ENCODE assay signal across 8 cellular contexts in genomic region chrX:46376246-46376885, GRCh38.
DNase-seq lines count a peak whose midpoint lies in the region; ATAC-seq, FAIRE-seq and TF ChIP-seq lines count a peak whose summit lies in the region.

No MANE protein-coding gene starts in this region.

- DNase-seq in EL = peak; percentile 48
- peak; percentile 62 for DNase-seq in Jurkat, Clone E6-1 (ENCODE audit: low read depth, low spot score)
- peak; percentile 27 for DNase-seq in neuronal stem cell (ENCODE audit: low spot score)
- DNase-seq in vagina (ENCODE audit: extremely low spot score in 2 of 2) = no peak

- H3K18ac ChIP-seq in neuronal stem cell (ENCODE audit: low read length) = no peak overlapping the region

- H3K4ac ChIP-seq in neuronal stem cell (ENCODE audit: low read length) = no peak overlapping the region

- H2AFZ ChIP-seq in neuronal stem cell (ENCODE audit: low read length) = no peak overlapping the region

- no peak overlapping the region for H2AK5ac ChIP-seq in neuronal stem cell (ENCODE audit: low read depth, low read length)

- no peaks in the 10 kb centered on the region for H3K36me3 ChIP-seq in neuronal stem cell (replicated peaks in 1 of 2; ENCODE audit: control insufficient read depth in 2 of 2, insufficient read depth in 2 of 2, low read length in 2 of 2)
- no peaks in the 10 kb centered on the region for H3K36me3 ChIP-seq in vagina

- H3K14ac ChIP-seq in neuronal stem cell (ENCODE audit: low read length) = no peak overlapping the region

- no peak overlapping the region for H3K9ac ChIP-seq in neuronal stem cell (ENCODE audit: low read depth, low read length, poor library complexity)

- H3K4me3 ChIP-seq in Jurkat, Clone E6-1 (ENCODE audit: low read length) = no peak overlapping the region
- H3K4me3 ChIP-seq in neuronal stem cell (ENCODE audit: low read length in 2 of 2) = no peak overlapping the region
- no peak overlapping the region for H3K4me3 ChIP-seq in vagina

- no peak for ATAC-seq in HG02970 (IDR thresholded peaks at IDR 0.05; ENCODE audit: low FRiP score, unreplicated experiment)
- ATAC-seq in HG03378 (IDR thresholded peaks at IDR 0.05; ENCODE audit: unreplicated experiment) = no peak

- H3K4me2 ChIP-seq in neuronal stem cell (ENCODE audit: insufficient read depth, low read length, poor library complexity, severe bottlenecking) = no peak overlapping the region

- no peaks in the 10 kb centered on the region for H3K79me1 ChIP-seq in neuronal stem cell (ENCODE audit: low read depth, low read length)

- H3K9me3 ChIP-seq in neuronal stem cell (replicated peaks in 1 of 2; ENCODE audit: control insufficient read depth in 2 of 2, insufficient read depth in 1 of 2, low read depth in 1 of 2, low read length in 2 of 2) (no peaks in the 10 kb centered on the region), vagina (no peaks in the 10 kb centered on the region)

- H3K23ac ChIP-seq in neuronal stem cell (ENCODE audit: low read depth, low read length, poor library complexity) = no peak overlapping the region

- no peak overlapping the region for H2BK15ac ChIP-seq in neuronal stem cell (ENCODE audit: low read length)

- WGBS in neuronal stem cell (ENCODE audit: extremely low coverage in 2 of 2, insufficient read length in 2 of 2, insufficient replicate concordance in 1 of 2), 2 donors = no CpG with 5 or more reads among the region's 4 CpGs

- no peaks in the 10 kb centered on the region for H3K27me3 ChIP-seq in neuronal stem cell (ENCODE audit: control insufficient read depth in 3 of 3, insufficient read depth in 3 of 3, low read depth in 1 of 3, low read length in 3 of 3)
- no peaks in the 10 kb centered on the region for H3K27me3 ChIP-seq in vagina

- FAIRE-seq in TTC549 (lab: Jason Lieb, UNC) = peak; percentile 70
- peak; percentile 23 for FAIRE-seq in endometrium (lab: Jason Lieb, UNC)

- H2BK5ac ChIP-seq in neuronal stem cell (ENCODE audit: low read length) = no peak overlapping the region

- H3K27ac ChIP-seq in neuronal stem cell (replicated peaks; ENCODE audit: low read length) (no peak overlapping the region), vagina (no peak overlapping the region)

- no peak overlapping the region for H4K91ac ChIP-seq in neuronal stem cell (ENCODE audit: low read depth, low read length, poor library complexity)

- TF ChIP-seq CTCF in vagina (IDR thresholded peaks at IDR 0.05) = no peak

- intact Hi-C loops in vagina (cut with DNase I) = no loop called here

- no peak overlapping the region for H4K8ac ChIP-seq in neuronal stem cell (ENCODE audit: low read depth, low read length)

- H3K4me1 ChIP-seq in neuronal stem cell (ENCODE audit: control insufficient read depth in 2 of 2, insufficient read depth in 1 of 2, low read depth in 1 of 2, low read length in 2 of 2) (peaks cover 0 to 5% of the 10 kb centered on the region in 2 donors), vagina (no peaks in the 10 kb centered on the region)

- H2BK120ac ChIP-seq in neuronal stem cell (ENCODE audit: low read depth, low read length) = no peak overlapping the region

- H2BK12ac ChIP-seq in neuronal stem cell (ENCODE audit: low read length) = no peak overlapping the region

- no peak for TF ChIP-seq POLR2A in vagina (IDR thresholded peaks at IDR 0.05)

Comparison
In these comparisons a context has a peak if more than half of its experiments do, and no peak if none do; other contexts are left out.
1. DNase-seq: peak in EL (single experiment), Jurkat, Clone E6-1 (single experiment) and neuronal stem cell (single experiment); none in vagina (0 of 2).